ENCODE assay signal across 1 cellular context in the genomic region with DNA sequence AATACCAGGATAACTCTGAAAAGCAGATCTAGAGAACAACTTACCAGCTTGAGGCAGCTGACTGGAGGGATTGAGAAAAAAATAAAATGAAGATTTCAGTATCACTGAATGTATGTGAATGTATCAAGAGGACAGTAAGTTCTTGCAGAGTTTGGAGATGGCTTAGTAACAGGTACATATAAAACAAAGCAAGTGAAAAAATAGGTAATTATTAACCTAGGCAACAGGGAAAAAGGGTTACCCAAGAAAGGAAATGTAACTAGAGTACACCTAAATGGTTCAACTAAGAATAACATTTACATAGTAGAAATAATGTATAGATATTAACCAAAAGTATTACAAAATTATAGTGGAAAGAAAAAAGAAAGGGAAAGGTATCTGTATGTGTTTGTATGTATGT.
TF ChIP-seq lines count a peak whose summit lies in the region.

No MANE protein-coding gene starts in this region.

TF ChIP-seq in HepG2, 621 proteins besides CTCF, POLR2A, EP300 and RAD21 (continued from another document):
- TF ChIP-seq, protein P1, sequence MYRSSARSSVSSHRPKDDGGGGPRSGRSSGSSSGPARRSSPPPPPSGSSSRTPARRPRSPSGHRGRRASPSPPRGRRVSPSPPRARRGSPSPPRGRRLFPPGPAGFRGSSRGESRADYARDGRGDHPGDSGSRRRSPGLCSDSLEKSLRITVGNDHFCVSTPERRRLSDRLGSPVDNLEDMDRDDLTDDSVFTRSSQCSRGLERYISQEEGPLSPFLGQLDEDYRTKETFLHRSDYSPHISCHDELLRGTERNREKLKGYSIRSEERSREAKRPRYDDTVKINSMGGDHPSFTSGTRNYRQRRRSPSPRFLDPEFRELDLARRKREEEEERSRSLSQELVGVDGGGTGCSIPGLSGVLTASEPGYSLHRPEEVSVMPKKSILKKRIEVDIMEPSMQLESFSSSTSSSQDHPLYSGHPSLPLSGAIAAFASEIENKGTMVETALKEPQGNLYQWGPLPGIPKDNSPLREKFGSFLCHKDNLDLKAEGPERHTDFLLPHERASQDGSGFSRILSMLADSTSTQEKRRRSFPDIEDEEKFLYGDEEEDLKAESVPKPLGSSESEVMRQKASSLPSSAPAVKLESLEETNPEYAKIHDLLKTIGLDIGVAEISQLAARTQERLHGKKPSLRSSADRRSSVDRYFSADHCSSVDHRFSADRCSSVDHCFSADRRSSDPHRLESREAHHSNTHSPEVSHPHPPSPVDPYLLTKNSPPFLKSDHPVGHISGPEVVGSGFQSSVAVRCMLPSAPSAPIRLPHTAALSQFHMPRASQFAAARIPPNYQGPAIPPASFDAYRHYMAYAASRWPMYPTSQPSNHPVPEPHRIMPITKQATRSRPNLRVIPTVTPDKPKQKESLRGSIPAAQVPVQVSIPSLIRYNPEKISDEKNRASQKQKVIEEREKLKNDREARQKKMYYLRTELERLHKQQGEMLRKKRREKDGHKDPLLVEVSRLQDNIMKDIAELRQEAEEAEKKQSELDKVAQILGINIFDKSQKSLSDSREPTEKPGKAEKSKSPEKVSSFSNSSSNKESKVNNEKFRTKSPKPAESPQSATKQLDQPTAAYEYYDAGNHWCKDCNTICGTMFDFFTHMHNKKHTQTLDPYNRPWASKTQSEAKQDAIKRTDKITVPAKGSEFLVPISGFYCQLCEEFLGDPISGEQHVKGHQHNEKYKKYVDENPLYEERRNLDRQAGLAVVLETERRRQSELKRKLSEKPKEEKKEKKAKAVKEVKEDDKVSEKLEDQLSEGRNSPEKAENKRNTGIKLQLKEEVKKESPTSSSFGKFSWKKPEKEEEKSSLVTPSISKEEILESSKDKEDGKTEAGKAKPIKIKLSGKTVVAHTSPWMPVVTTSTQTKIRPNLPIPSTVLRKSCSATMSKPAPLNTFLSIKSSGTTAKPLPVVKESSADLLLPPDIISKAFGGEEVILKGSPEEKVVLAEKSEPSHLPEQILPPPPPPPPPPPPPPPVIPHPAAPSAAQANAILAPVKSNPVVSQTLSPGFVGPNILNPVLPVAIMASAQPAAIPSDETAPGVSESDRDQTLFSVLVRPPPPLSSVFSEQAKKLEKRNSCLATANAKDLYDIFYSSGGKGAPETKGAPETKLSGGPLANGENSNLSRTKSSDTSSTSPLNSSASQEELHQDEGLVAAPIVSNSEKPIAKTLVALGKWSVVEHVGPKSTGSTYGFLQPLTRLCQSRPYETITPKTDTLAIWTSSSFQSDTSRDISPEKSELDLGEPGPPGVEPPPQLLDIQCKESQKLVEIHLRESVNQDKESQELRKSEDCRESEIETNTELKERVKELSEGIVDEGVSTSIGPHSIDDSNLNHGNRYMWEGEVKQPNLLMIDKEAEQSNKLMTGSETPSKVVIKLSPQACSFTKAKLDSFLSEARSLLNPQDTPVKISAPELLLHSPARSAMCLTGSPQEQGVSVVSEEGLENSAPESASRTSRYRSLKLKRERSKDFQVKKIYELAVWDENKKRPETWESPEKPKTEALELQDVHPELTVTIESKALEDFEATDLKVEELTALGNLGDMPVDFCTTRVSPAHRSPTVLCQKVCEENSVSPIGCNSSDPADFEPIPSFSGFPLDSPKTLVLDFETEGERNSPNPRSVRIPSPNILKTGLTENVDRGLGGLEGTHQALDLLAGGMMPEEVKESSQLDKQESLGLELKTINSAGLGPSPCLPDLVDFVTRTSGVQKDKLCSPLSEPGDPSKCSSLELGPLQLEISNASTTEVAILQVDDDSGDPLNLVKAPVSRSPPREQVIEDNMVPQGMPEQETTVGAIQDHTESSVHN (CRISPR knock-in tag; IDR thresholded peaks at IDR 0.05) = no peak
- TF ChIP-seq RARA (CRISPR knock-in tag; IDR thresholded peaks at IDR 0.05) (no peak), PITX1 (CRISPR knock-in tag; IDR thresholded peaks at IDR 0.05) (no peak), ATAD3A (CRISPR knock-in tag; IDR thresholded peaks at IDR 0.05) (no peak), SNRNP70 (IDR thresholded peaks at IDR 0.05; ENCODE audit: low read depth, low read length) (no peak), ZNF326 (CRISPR knock-in tag; IDR thresholded peaks at IDR 0.05; ENCODE audit: borderline replicate concordance) (no peak), ZNF563 (CRISPR knock-in tag; IDR thresholded peaks at IDR 0.05) (no peak), TOPORS (CRISPR knock-in tag; IDR thresholded peaks at IDR 0.05) (no peak), ZNF451 (CRISPR knock-in tag; IDR thresholded peaks at IDR 0.05) (no peak), SIX1 (CRISPR knock-in tag; IDR thresholded peaks at IDR 0.05; ENCODE audit: borderline replicate concordance) (no peak), ISL2 (CRISPR knock-in tag; IDR thresholded peaks at IDR 0.05) (no peak)
- TF ChIP-seq, protein P2, sequence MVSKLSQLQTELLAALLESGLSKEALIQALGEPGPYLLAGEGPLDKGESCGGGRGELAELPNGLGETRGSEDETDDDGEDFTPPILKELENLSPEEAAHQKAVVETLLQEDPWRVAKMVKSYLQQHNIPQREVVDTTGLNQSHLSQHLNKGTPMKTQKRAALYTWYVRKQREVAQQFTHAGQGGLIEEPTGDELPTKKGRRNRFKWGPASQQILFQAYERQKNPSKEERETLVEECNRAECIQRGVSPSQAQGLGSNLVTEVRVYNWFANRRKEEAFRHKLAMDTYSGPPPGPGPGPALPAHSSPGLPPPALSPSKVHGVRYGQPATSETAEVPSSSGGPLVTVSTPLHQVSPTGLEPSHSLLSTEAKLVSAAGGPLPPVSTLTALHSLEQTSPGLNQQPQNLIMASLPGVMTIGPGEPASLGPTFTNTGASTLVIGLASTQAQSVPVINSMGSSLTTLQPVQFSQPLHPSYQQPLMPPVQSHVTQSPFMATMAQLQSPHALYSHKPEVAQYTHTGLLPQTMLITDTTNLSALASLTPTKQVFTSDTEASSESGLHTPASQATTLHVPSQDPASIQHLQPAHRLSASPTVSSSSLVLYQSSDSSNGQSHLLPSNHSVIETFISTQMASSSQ (IDR thresholded peaks at IDR 0.05; ENCODE audit: low read depth) = peak; percentile 64
- TF ChIP-seq, protein P2 (CRISPR knock-in tag; IDR thresholded peaks at IDR 0.05; ENCODE audit: borderline replicate concordance) = no peak
- TF ChIP-seq, protein P3, sequence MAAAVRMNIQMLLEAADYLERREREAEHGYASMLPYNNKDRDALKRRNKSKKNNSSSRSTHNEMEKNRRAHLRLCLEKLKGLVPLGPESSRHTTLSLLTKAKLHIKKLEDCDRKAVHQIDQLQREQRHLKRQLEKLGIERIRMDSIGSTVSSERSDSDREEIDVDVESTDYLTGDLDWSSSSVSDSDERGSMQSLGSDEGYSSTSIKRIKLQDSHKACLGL (CRISPR knock-in tag; IDR thresholded peaks at IDR 0.05) = no peak
